In the genomic region with DNA sequence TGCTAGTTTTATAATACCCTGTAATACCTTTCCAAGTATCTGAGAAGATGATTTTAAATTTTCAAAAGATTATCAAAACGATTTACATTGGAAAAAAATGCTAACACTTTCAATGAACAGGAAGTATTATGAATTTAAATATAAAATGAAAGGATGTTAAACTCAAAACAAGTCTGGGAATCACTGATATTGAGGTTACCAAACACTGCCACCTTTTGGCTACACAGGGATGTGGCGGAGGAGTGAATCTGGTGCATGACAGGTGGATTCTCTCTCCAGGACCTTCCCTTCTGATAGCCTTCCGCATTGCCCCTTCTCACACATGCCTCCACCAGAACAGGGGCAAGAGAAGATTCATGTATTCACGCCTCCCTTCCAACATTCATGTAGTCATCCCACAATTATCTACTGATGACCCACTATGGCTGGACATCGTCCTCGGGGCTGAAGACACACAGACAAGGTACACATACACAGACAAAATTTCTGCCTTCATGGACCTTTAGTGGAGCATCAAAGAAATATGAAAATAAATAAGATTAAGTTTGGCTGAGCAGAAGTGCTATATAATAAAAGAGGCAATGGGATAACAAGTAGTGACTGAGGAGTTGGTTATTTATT, we compare ENCODE assay signal across 1 cellular context.
A peak's percentile ranks its signal among the peaks of the same experiment; 100 is the strongest.
TF ChIP-seq lines count a peak whose summit lies in the region.

No MANE protein-coding gene starts in this region.

TF ChIP-seq in K562, 482 proteins besides CTCF, POLR2A, EP300 and RAD21:
- TF ChIP-seq, protein P1, sequence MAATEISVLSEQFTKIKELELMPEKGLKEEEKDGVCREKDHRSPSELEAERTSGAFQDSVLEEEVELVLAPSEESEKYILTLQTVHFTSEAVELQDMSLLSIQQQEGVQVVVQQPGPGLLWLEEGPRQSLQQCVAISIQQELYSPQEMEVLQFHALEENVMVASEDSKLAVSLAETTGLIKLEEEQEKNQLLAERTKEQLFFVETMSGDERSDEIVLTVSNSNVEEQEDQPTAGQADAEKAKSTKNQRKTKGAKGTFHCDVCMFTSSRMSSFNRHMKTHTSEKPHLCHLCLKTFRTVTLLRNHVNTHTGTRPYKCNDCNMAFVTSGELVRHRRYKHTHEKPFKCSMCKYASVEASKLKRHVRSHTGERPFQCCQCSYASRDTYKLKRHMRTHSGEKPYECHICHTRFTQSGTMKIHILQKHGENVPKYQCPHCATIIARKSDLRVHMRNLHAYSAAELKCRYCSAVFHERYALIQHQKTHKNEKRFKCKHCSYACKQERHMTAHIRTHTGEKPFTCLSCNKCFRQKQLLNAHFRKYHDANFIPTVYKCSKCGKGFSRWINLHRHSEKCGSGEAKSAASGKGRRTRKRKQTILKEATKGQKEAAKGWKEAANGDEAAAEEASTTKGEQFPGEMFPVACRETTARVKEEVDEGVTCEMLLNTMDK (IDR thresholded peaks at IDR 0.05; ENCODE audit: borderline replicate concordance, insufficient read depth, low read depth, low read length, poor library complexity, severe bottlenecking): peak; percentile 6
- TF ChIP-seq POLR2AphosphoS5 (IDR thresholded peaks at IDR 0.05; ENCODE audit: control insufficient read depth, insufficient read depth, low read depth, low read length) (no peak), CREB1 (IDR thresholded peaks at IDR 0.05) (no peak), CREB1 (CRISPR knock-in tag; IDR thresholded peaks at IDR 0.05) (no peak), ARID2 (IDR thresholded peaks at IDR 0.05) (0 out of 2 replicates have a peak, but pooled peaks have one; percentile 58), SMARCA4 (IDR thresholded peaks at IDR 0.05) (0 out of 2 replicates have a peak, but pooled peaks have one; percentile 32), SMC3 (conservative IDR thresholded peaks at IDR 0.05; ENCODE audit: insufficient read depth, low read depth, low read length) (peak; percentile 60; the same call in 1 of the 2 replicates)
- TF ChIP-seq, protein P2, sequence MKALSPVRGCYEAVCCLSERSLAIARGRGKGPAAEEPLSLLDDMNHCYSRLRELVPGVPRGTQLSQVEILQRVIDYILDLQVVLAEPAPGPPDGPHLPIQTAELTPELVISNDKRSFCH (CRISPR knock-in tag; IDR thresholded peaks at IDR 0.05): no peak
- TF ChIP-seq, protein P2 (tag; IDR thresholded peaks at IDR 0.05): no peak
